8 cellular contexts compared by ENCODE assay signal in the genomic region with DNA sequence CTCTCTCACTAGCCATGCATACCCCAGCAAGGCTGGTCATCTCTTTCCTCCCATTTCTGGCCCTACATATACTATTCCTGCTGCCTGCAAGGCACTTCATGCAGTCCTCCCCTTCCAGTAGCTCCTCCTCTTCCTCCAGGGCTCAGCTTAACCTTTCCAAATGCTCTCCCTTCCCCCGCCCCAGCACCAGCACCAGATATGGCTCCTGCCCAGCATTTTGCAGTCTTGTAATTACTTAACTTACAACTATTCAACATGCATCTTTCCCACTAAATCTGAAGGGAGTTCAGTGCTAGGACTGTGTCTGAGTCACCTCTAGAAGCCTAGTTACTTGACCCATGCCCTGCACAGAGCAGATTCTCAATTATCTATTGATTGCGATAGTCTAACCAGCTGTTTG. TPM values are rescaled to one million over a fixed set of nuclear protein-coding genes. Genes with fewer than 3 reads are reported as not detected.
DNase-seq lines count a peak whose midpoint lies in the region; ATAC-seq and TF ChIP-seq lines count a peak whose summit lies in the region.

No MANE protein-coding gene starts in this region.

- CTCF ChIA-PET in T-cell (lab: Charles Lee) = no interaction called here

- no peaks in the 10 kb centered on the region for H3K36me3 ChIP-seq in right atrium auricular region

- TF ChIP-seq CTCF in type B pancreatic cell (conservative IDR thresholded peaks at IDR 0.05) (no peak), right atrium auricular region (IDR thresholded peaks at IDR 0.05) (no peak)

- H3K4me3 Mint-ChIP-seq in stimulated activated naive CD8-positive, alpha-beta T cell treated with anti-CD3 and anti-CD28 coated beads, Interleukin-15, Interleukin-2, amounts not matched to agents 100 ng/mL and 50 ng/mL, for 24 hours = peak overlapping the region; percentile 1
- H3K4me3 Mint-ChIP-seq in stimulated activated naive CD8-positive, alpha-beta T cell treated with anti-CD3 and anti-CD28 coated beads, Interleukin-15, amount 100 ng/mL, for 72 hours = no peak overlapping the region
- H3K4me3 Mint-ChIP-seq in T-cell (peak overlapping the region in 2 of 3 donors; percentile 18 to 91), type B pancreatic cell (peak overlapping the region; percentile 74)

- no peak overlapping the region for H3K27ac ChIP-seq in right atrium auricular region

- H3K27ac Mint-ChIP-seq in stimulated activated naive CD8-positive, alpha-beta T cell treated with anti-CD3 and anti-CD28 coated beads, Interleukin-15, Interleukin-2, amounts not matched to agents 100 ng/mL and 50 ng/mL, for 24 hours = no peak overlapping the region
- no peak overlapping the region for H3K27ac Mint-ChIP-seq in stimulated activated naive CD8-positive, alpha-beta T cell treated with anti-CD3 and anti-CD28 coated beads, Interleukin-15, amount 100 ng/mL, for 72 hours
- H3K27ac Mint-ChIP-seq in T-cell (peak overlapping the region in 1 of 2 donors; percentile 17), type B pancreatic cell (peak overlapping the region; percentile 4)

- H3K4me3 ChIP-seq in right atrium auricular region = no peak overlapping the region

- no peak for ATAC-seq in stimulated activated naive CD8-positive, alpha-beta T cell treated with anti-CD3 and anti-CD28 coated beads, Interleukin-15, amount 100 ng/mL, for 72 hours
- ATAC-seq in T-cell (replicated peaks in 1 of 4) (no peak), HG03354 (IDR thresholded peaks at IDR 0.05; ENCODE audit: poor library complexity, severe bottlenecking, unreplicated experiment) (no peak)

- H3K27me3 Mint-ChIP-seq in stimulated activated naive CD8-positive, alpha-beta T cell treated with anti-CD3 and anti-CD28 coated beads, Interleukin-15, Interleukin-2, amounts not matched to agents 100 ng/mL and 50 ng/mL, for 24 hours = peaks cover 5% of the 10 kb centered on the region
- no peaks in the 10 kb centered on the region for H3K27me3 Mint-ChIP-seq in stimulated activated naive CD8-positive, alpha-beta T cell treated with anti-CD3 and anti-CD28 coated beads, Interleukin-15, amount 100 ng/mL, for 72 hours
- H3K27me3 Mint-ChIP-seq in T-cell (peaks cover 0 to 5% of the 10 kb centered on the region in 2 donors), type B pancreatic cell (peaks cover 4% of the 10 kb centered on the region)

- H3K36me3 Mint-ChIP-seq in stimulated activated naive CD8-positive, alpha-beta T cell treated with anti-CD3 and anti-CD28 coated beads, Interleukin-15, Interleukin-2, amounts not matched to agents 100 ng/mL and 50 ng/mL, for 24 hours (ENCODE audit: low read depth) = peaks cover 10% of the 10 kb centered on the region
- H3K36me3 Mint-ChIP-seq in T-cell (peaks cover 3% of the 10 kb centered on the region), type B pancreatic cell (peaks cover 10% of the 10 kb centered on the region)

- DNase-seq in stimulated activated naive CD8-positive, alpha-beta T cell treated with anti-CD3 and anti-CD28 coated beads, Interleukin-15, amount 100 ng/mL, for 72 hours = no peak
- DNase-seq in T-cell (no peak), iPS-NIHi7 (ENCODE audit: extremely low spot score) (peak; percentile 24), type B pancreatic cell (ENCODE audit: extremely low spot score, unreplicated experiment) (no peak), NCI-H774 (lab: John Stamatoyannopoulos, UW) (no peak), right atrium auricular region (ENCODE audit: low spot score) (no peak)

- H3K27me3 ChIP-seq in right atrium auricular region = no peaks in the 10 kb centered on the region

- peaks cover 5% of the 10 kb centered on the region for H3K9me3 Mint-ChIP-seq in stimulated activated naive CD8-positive, alpha-beta T cell treated with anti-CD3 and anti-CD28 coated beads, Interleukin-15, Interleukin-2, amounts not matched to agents 100 ng/mL and 50 ng/mL, for 24 hours
- peaks cover 0 to 8% of the 10 kb centered on the region in 2 donors for H3K9me3 Mint-ChIP-seq in stimulated activated naive CD8-positive, alpha-beta T cell treated with anti-CD3 and anti-CD28 coated beads, Interleukin-15, amount 100 ng/mL, for 72 hours
- H3K9me3 Mint-ChIP-seq in T-cell = no peaks in the 10 kb centered on the region
- no peaks in the 10 kb centered on the region for H3K9me3 Mint-ChIP-seq in type B pancreatic cell

- no peaks in the 10 kb centered on the region for H3K9me3 ChIP-seq in right atrium auricular region

- peaks cover 0 to 17% of the 10 kb centered on the region in 2 donors for H3K4me1 ChIP-seq in right atrium auricular region

- POLR2A ChIA-PET in T-cell (lab: Charles Lee) = interaction anchor here in 1 of 2 donors (0.5 kb wide), 1 partner anchor 18 kb away, joined by 3 read pairs; no protein-coding TSS in a partner anchor

- peaks cover 24% of the 10 kb centered on the region for H3K4me1 Mint-ChIP-seq in stimulated activated naive CD8-positive, alpha-beta T cell treated with anti-CD3 and anti-CD28 coated beads, Interleukin-15, Interleukin-2, amounts not matched to agents 100 ng/mL and 50 ng/mL, for 24 hours (ENCODE audit: low read depth)
- peaks cover 34% of the 10 kb centered on the region for H3K4me1 Mint-ChIP-seq in stimulated activated naive CD8-positive, alpha-beta T cell treated with anti-CD3 and anti-CD28 coated beads, Interleukin-15, amount 100 ng/mL, for 72 hours
- H3K4me1 Mint-ChIP-seq in T-cell (peaks cover 27 to 38% (median 30%) of the 10 kb centered on the region in 3 donors), type B pancreatic cell (ENCODE audit: unreplicated experiment) (peaks cover 21% of the 10 kb centered on the region)

RNA-seq across cellular contexts. Expression of gene FBXO21, which starts 1.8 kb away (rescaled TPM):
- 10 to 100 TPM; 47.7 to 58.1 (median 54.2) TPM for total RNA-seq in T-cell
- 53.3 and 64.0 TPM in 2 replicates for total RNA-seq in type B pancreatic cell (ENCODE audit: low replicate concordance)
- 10 to 100 TPM; 43.5 to 77.9 TPM for total RNA-seq in right atrium auricular region

Comparison
In these comparisons a context has a peak if more than half of its experiments do, and no peak if none do; other contexts are left out.
1. H3K4me3 Mint-ChIP-seq: peak in stimulated activated naive CD8-positive, alpha-beta T cell treated with anti-CD3 and anti-CD28 coated beads, Interleukin-15, Interleukin-2, amounts not matched to agents 100 ng/mL and 50 ng/mL, for 24 hours (single experiment), T-cell (2 of 3) and type B pancreatic cell (single experiment); none in stimulated activated naive CD8-positive, alpha-beta T cell treated with anti-CD3 and anti-CD28 coated beads, Interleukin-15, amount 100 ng/mL, for 72 hours (0 of 2).